12 cellular contexts compared by ENCODE assay signal in the genomic region with DNA sequence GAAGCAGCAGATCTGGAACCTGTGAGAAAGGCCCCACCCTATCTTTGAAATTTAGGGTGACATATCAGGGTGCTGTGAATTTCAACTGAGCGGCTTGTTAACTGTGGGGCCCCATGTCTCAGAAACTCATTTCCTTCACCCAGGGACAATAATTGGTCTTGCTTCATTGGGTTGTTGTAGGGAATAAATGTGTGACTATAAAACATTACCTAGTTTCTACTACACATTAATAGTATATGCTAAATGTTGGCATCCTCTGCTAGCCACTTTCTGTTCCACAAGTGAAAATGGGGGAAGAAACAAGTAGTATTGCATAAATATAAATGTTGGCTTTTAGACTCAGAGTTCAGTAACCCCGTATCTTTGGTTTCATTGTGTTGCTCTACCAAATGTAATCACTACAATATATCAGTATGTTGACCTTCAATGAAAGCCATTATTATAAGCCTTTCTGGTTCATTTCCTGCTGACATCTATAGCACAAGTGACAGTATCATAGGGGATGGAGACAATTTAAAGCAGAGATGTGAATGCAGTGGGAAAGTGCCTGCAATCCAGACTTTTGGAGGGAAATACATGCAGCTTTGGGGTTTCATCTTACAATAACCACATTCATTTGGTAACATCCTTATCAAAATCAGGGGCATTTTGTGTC.
DNase-seq lines count a peak whose midpoint lies in the region; ATAC-seq and TF ChIP-seq lines count a peak whose summit lies in the region.
"Had no signal": no experiment of that assay in that cellular context is flagged by ENCODE, and none has a peak within 500 bp of the region (broad histone marks: within the 10 kb centered on the region; RNA-seq: fewer than 3 reads in every experiment).

No MANE protein-coding gene starts in this region.

- H3K36me3 ChIP-seq in ACC112 (ENCODE audit: insufficient read depth, low read length) (no peaks in the 10 kb centered on the region), SJCRH30 (no peaks in the 10 kb centered on the region), A673 (ENCODE audit: insufficient read depth, low read length, poor library complexity, severe bottlenecking) (no peaks in the 10 kb centered on the region)
- H3K36me3 ChIP-seq: ascending aorta had no signal

- H3K36me3 Mint-ChIP-seq in CD14-positive monocyte: no peaks in the 10 kb centered on the region
- H3K36me3 Mint-ChIP-seq: IgD-negative memory B cell had no signal

- no peak overlapping the region for H3K4me3 ChIP-seq in ACC112 (ENCODE audit: low read depth, low read length)
- no peak overlapping the region for H3K4me3 ChIP-seq in SJCRH30
- H3K4me3 ChIP-seq in A673 (ENCODE audit: low read depth, low read length, poor library complexity, severe bottlenecking): no peak overlapping the region
- H3K4me3 ChIP-seq: A549, ascending aorta had no signal

- intact Hi-C loops in CD14-positive monocyte (cut with micrococcal nuclease) (no loop called here), A673 (cut with micrococcal nuclease; ENCODE audit: unreplicated experiment) (no loop called here)

- H3K9me3 Mint-ChIP-seq in CD14-positive monocyte: peaks cover 0 to 7% (median 0%) of the 10 kb centered on the region in 7 donors

- POLR2A ChIA-PET in A673 (lab: Charles Lee; ENCODE audit: low non-redundant PET): no interaction called here

- no peak for DNase-seq in SJCRH30
- no peak for DNase-seq in NCI-H82 (lab: John Stamatoyannopoulos, UW)
- no peak for DNase-seq in CD14-positive monocyte (ENCODE audit: low spot score)
- no peak for DNase-seq in A673 (ENCODE audit: low spot score)
- DNase-seq in NCI-H69 (lab: John Stamatoyannopoulos, UW): no peak
- DNase-seq: activated CD4-positive, CD25-positive, alpha-beta regulatory T cell treated with anti-CD3 and anti-CD28 coated beads, Interleukin-2, amount 50 U/mL, for 72 hours had no signal

- H3K27me3 Mint-ChIP-seq in CD14-positive monocyte (ENCODE audit: low read depth in 3 of 3): no peaks in the 10 kb centered on the region
- H3K27me3 Mint-ChIP-seq: IgD-negative memory B cell had no signal

- BruUV-seq in A673 (replicated peaks; lab: Mats Ljungman, UMichigan): no TSS peak

- H3K4me1 Mint-ChIP-seq in CD14-positive monocyte: peaks cover 20% of the 10 kb centered on the region
- H3K4me1 Mint-ChIP-seq: IgD-negative memory B cell had no signal

- TF ChIP-seq CTCF in CD14-positive monocyte (IDR thresholded peaks at IDR 0.05) (no peak), A673 (conservative IDR thresholded peaks at IDR 0.05; ENCODE audit: low read depth, low read length) (no peak)

- CTCF ChIA-PET in A673 (lab: Charles Lee): no interaction called here

- H3K27me3 ChIP-seq in ACC112 (ENCODE audit: insufficient read depth, low read length) (no peaks in the 10 kb centered on the region), SJCRH30 (no peaks in the 10 kb centered on the region), A673 (replicated peaks; ENCODE audit: insufficient read depth, low read depth, low read length, poor library complexity) (no peaks in the 10 kb centered on the region)
- H3K27me3 ChIP-seq: ascending aorta had no signal

- peak overlapping the region; percentile 91 for H3K27ac ChIP-seq in ACC112 (ENCODE audit: low read depth, low read length)
- peak overlapping the region; percentile 94 for H3K27ac ChIP-seq in SJCRH30
- H3K27ac ChIP-seq in A673 (ENCODE audit: low read depth, low read length, poor library complexity, severe bottlenecking): no peak overlapping the region
- H3K27ac ChIP-seq: A549, ascending aorta had no signal

- H2AFZ ChIP-seq in ACC112 (ENCODE audit: low read length, unreplicated experiment): peak overlapping the region; percentile 17

- H3K9me3 ChIP-seq in SJCRH30 (replicated peaks) (no peaks in the 10 kb centered on the region), A673 (ENCODE audit: low read depth, low read length, poor library complexity, severe bottlenecking) (no peaks in the 10 kb centered on the region)
- H3K9me3 ChIP-seq: A549, ascending aorta had no signal

- H3K4me3 Mint-ChIP-seq in CD14-positive monocyte: no peak overlapping the region

- H3K27ac Mint-ChIP-seq in CD14-positive monocyte: no peak overlapping the region
- H3K27ac Mint-ChIP-seq: IgD-negative memory B cell had no signal

- H3K4me1 ChIP-seq in ACC112 (ENCODE audit: control insufficient read depth, insufficient read depth, low read length, unreplicated experiment) (peaks cover 41% of the 10 kb centered on the region), SJCRH30 (peaks cover 39% of the 10 kb centered on the region), A673 (ENCODE audit: insufficient read depth, low read length, poor library complexity, severe bottlenecking) (no peaks in the 10 kb centered on the region)
- H3K4me1 ChIP-seq: A549, ascending aorta had no signal

- ATAC-seq in GM19463 (IDR thresholded peaks at IDR 0.05; ENCODE audit: unreplicated experiment) (peak; percentile 30), HG03045 (IDR thresholded peaks at IDR 0.05; ENCODE audit: unreplicated experiment) (peak; percentile 27)
- ATAC-seq: A549 had no signal

- no peaks in the 10 kb centered on the region for H3K79me2 ChIP-seq in ACC112 (ENCODE audit: control insufficient read depth, insufficient read depth, low read length, unreplicated experiment)
